ENCODE assay signal across 8 cellular contexts in the genomic region with DNA sequence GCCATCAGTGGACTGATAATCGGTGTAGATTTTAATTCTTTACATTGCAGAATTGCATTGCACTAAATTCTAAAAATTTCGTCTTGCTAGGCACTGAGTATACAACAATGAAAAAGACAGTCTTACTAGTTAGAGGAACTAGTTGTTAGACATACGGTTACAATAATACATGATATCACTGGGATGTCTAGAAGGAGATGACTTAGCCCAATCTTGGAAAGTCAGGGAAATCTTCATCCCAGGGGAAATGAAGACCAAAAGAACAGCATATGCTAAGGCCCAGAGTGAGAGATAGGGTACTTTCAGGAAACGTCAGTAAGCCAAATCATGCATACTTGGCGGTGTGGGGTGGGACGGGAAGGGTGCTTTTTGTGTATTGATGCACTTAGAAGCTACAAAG. TPM values are rescaled to one million over a fixed set of nuclear protein-coding genes. Genes with fewer than 3 reads are reported as not detected.
A peak's percentile ranks its signal among the peaks of the same experiment; 100 is the strongest.
DNase-seq lines count a peak whose midpoint lies in the region; ATAC-seq, FAIRE-seq and TF ChIP-seq lines count a peak whose summit lies in the region.

No MANE protein-coding gene starts in this region.

- H3K4me3 ChIP-seq in A673 (ENCODE audit: low read depth, low read length, poor library complexity, severe bottlenecking) (peak overlapping the region; percentile 74), HEK293 (ENCODE audit: low read depth, low read length) (peak overlapping the region; percentile 61), astrocyte of the cerebellum (ENCODE audit: low read depth, low read length) (peak overlapping the region; percentile 79), mononuclear cell (ENCODE audit: low read length) (peak overlapping the region; percentile 63)

- CTCF ChIA-PET in A673 (lab: Charles Lee) (no interaction called here), HEK293 (lab: Yijun Ruan, JAX) (interaction anchor here (0.6 kb wide), 1 partner anchor 203 kb away, joined by 3 read pairs; no protein-coding TSS in a partner anchor)

- ATAC-seq in GM21737 (IDR thresholded peaks at IDR 0.05; ENCODE audit: unreplicated experiment): no peak
- no peak for ATAC-seq in HG03354 (IDR thresholded peaks at IDR 0.05; ENCODE audit: poor library complexity, severe bottlenecking, unreplicated experiment)
- ATAC-seq in HG03565 (IDR thresholded peaks at IDR 0.05; ENCODE audit: unreplicated experiment): no peak

- H3K27me3 ChIP-seq in A673 (replicated peaks; ENCODE audit: insufficient read depth, low read depth, low read length, poor library complexity) (no peaks in the 10 kb centered on the region), mononuclear cell (ENCODE audit: insufficient read depth, low read length) (no peaks in the 10 kb centered on the region)

- TF ChIP-seq CTCF in A673 (conservative IDR thresholded peaks at IDR 0.05; ENCODE audit: low read depth, low read length): no peak
- TF ChIP-seq CTCF in HEK293 (tag by site-specific recombination; IDR thresholded peaks at IDR 0.05): no peak
- TF ChIP-seq CTCF in astrocyte of the cerebellum (IDR thresholded peaks at IDR 0.05; ENCODE audit: low read depth, low read length, missing control alignments): no peak

- H3K27ac ChIP-seq in A673 (ENCODE audit: low read depth, low read length, poor library complexity, severe bottlenecking) (peak overlapping the region; percentile 93), HEK293 (ENCODE audit: extremely low read depth, low read depth, low read length) (no peak overlapping the region)

- H3K4me1 ChIP-seq in A673 (ENCODE audit: insufficient read depth, low read length, poor library complexity, severe bottlenecking) (peaks cover 15% of the 10 kb centered on the region), HEK293 (ENCODE audit: control insufficient read depth, insufficient read depth, low read length) (0 out of 2 replicates have a peak, but pooled peaks cover 3% of the 10 kb centered on the region), mononuclear cell (ENCODE audit: insufficient read depth, low read length) (peaks cover 21% of the 10 kb centered on the region)

- DNase-seq in A673 (ENCODE audit: low spot score) (no peak), astrocyte of the cerebellum (ENCODE audit: low read depth) (no peak), RCC 7860 (ENCODE audit: low spot score) (no peak)

- intact Hi-C loops in A673 (cut with micrococcal nuclease; ENCODE audit: unreplicated experiment): no loop called here

- FAIRE-seq in RCC 7860 (lab: Jason Lieb, UNC): no peak

- BruUV-seq in A673 (replicated peaks; lab: Mats Ljungman, UMichigan): TSS peak; percentile 62

- no peaks in the 10 kb centered on the region for H3K36me3 ChIP-seq in A673 (ENCODE audit: insufficient read depth, low read length, poor library complexity, severe bottlenecking)
- H3K36me3 ChIP-seq in HEK293 (ENCODE audit: control insufficient read depth in 2 of 2, insufficient read depth in 1 of 2, low read length in 2 of 2): peaks cover 4 to 10% of the 10 kb centered on the region in 2 experiments; a peak in 1 of 3 replicates

- H3K9me3 ChIP-seq in A673 (ENCODE audit: low read depth, low read length, poor library complexity, severe bottlenecking) (no peaks in the 10 kb centered on the region), HEK293 (ENCODE audit: control insufficient read depth, insufficient read depth, low read depth, low read length) (no peaks in the 10 kb centered on the region), mononuclear cell (ENCODE audit: low read depth, low read length) (no peaks in the 10 kb centered on the region)

- in situ Hi-C loops in astrocyte of the cerebellum (cut with HindIII; ENCODE audit: low sequenced_read_pairs): no loop called here

- POLR2A ChIA-PET in A673 (lab: Charles Lee; ENCODE audit: low non-redundant PET): no interaction called here
- POLR2A ChIA-PET in HEK293 (lab: Yijun Ruan, JAX): interaction anchor here (2.3 to 2.4 kb wide), 2 partner anchors 87 to 248 kb away, joined by 16 to 27 read pairs; a partner anchor contains a TSS

TF ChIP-seq in HEK293, 187 proteins besides CTCF, POLR2A, EP300 and RAD21:
- no peak for TF ChIP-seq YY1 (tag by site-specific recombination; IDR thresholded peaks at IDR 0.05)
- no peak for TF ChIP-seq ZNF184 (tag by site-specific recombination; IDR thresholded peaks at IDR 0.05)
- no peak for TF ChIP-seq KLF9 (tag by site-specific recombination; IDR thresholded peaks at IDR 0.05; ENCODE audit: low read depth)
- TF ChIP-seq, protein P1, sequence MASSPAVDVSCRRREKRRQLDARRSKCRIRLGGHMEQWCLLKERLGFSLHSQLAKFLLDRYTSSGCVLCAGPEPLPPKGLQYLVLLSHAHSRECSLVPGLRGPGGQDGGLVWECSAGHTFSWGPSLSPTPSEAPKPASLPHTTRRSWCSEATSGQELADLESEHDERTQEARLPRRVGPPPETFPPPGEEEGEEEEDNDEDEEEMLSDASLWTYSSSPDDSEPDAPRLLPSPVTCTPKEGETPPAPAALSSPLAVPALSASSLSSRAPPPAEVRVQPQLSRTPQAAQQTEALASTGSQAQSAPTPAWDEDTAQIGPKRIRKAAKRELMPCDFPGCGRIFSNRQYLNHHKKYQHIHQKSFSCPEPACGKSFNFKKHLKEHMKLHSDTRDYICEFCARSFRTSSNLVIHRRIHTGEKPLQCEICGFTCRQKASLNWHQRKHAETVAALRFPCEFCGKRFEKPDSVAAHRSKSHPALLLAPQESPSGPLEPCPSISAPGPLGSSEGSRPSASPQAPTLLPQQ (tag by site-specific recombination; IDR thresholded peaks at IDR 0.05): no peak
- no peak for TF ChIP-seq ZNF37A (tag by site-specific recombination; IDR thresholded peaks at IDR 0.05)
- TF ChIP-seq ZNF701 (tag by site-specific recombination; IDR thresholded peaks at IDR 0.05): no peak
- no peak for TF ChIP-seq ZNF404 (tag by site-specific recombination; IDR thresholded peaks at IDR 0.05)
- TF ChIP-seq ZNF23 (tag by site-specific recombination; IDR thresholded peaks at IDR 0.05; ENCODE audit: borderline replicate concordance): no peak
- TF ChIP-seq ZNF560 (tag by site-specific recombination; IDR thresholded peaks at IDR 0.05; ENCODE audit: borderline replicate concordance): no peak
- no peak for TF ChIP-seq ZNF350 (tag by site-specific recombination; IDR thresholded peaks at IDR 0.05)
- no peak for TF ChIP-seq ZNF670 (tag by site-specific recombination; IDR thresholded peaks at IDR 0.05; ENCODE audit: low read depth)
- no peak for TF ChIP-seq ZNF366 (tag by site-specific recombination; conservative IDR thresholded peaks at IDR 0.05)
- TF ChIP-seq ZNF223 (tag by site-specific recombination; IDR thresholded peaks at IDR 0.05): no peak
- no peak for TF ChIP-seq ZBTB48 (tag by site-specific recombination; IDR thresholded peaks at IDR 0.05)
TF ChIP-seq in HEK293: peak in this region for 0.

RNA-seq across cellular contexts. Expression of a gene that starts 0.9 kb away (rescaled TPM):
- 25.7 and 33.6 TPM in 2 replicates for total RNA-seq in A673 (2021)
- total RNA-seq in mononuclear cell: 8.7 TPM

RNA-seq across cellular contexts. Expression of a gene that starts 1.6 kb away (rescaled TPM):
- 3.4 and 4.1 TPM in 2 replicates for total RNA-seq in A673 (2021)
- total RNA-seq in mononuclear cell: 84.1 TPM

Comparison
In these comparisons a context has a peak if more than half of its experiments do, and no peak if none do; other contexts are left out.
1. RNA of a gene that starts 1.6 kb away (total RNA-seq): 84.1 TPM in mononuclear cell (single experiment); 3.4 to 4.1 TPM in A673; every median in the first group is over 10 times any median in the second.
2. Peak in every context shown above with its lines, with median percentiles within 50 percentile points of each other: H3K4me3 ChIP-seq.